In genomic region chr1:160645386-160646063, GRCh38 we compare ENCODE assay signal across 13 cellular contexts. TPM values are rescaled to one million over a fixed set of nuclear protein-coding genes. Genes with fewer than 3 reads are reported as not detected.
A peak's percentile ranks its signal among the peaks of the same experiment; 100 is the strongest.
DNase-seq lines count a peak whose midpoint lies in the region; ATAC-seq and TF ChIP-seq lines count a peak whose summit lies in the region.
"Had no signal": no experiment of that assay in that cellular context is flagged by ENCODE, and none has a peak within 500 bp of the region (broad histone marks: within the 10 kb centered on the region; RNA-seq: fewer than 3 reads in every experiment).

No MANE protein-coding gene starts in this region.

- peak overlapping the region; percentile 100 for H3K27ac Mint-ChIP-seq in stimulated activated naive CD8-positive, alpha-beta T cell treated with anti-CD3 and anti-CD28 coated beads, Interleukin-15, Interleukin-2, amounts not matched to agents 100 ng/mL and 50 ng/mL, for 24 hours
- peak overlapping the region; percentile 99 for H3K27ac Mint-ChIP-seq in activated CD8-positive, alpha-beta T cell treated with anti-CD3 and anti-CD28 coated beads for 36 hours
- H3K27ac Mint-ChIP-seq in memory B cell, result peak overlapping the region; percentile 74
- H3K27ac Mint-ChIP-seq: neural progenitor cell had no signal

- H3K9me3 Mint-ChIP-seq in stimulated activated naive CD8-positive, alpha-beta T cell treated with anti-CD3 and anti-CD28 coated beads, Interleukin-15, Interleukin-2, amounts not matched to agents 100 ng/mL and 50 ng/mL, for 24 hours, result peaks cover 4% of the 10 kb centered on the region
- H3K9me3 Mint-ChIP-seq in activated CD8-positive, alpha-beta T cell treated with anti-CD3 and anti-CD28 coated beads for 36 hours, result peaks cover 4% of the 10 kb centered on the region
- no peaks in the 10 kb centered on the region for H3K9me3 Mint-ChIP-seq in memory B cell
- H3K9me3 Mint-ChIP-seq: neural progenitor cell had no signal

- H3K4me3 Mint-ChIP-seq in stimulated activated naive CD8-positive, alpha-beta T cell treated with anti-CD3 and anti-CD28 coated beads, Interleukin-15, Interleukin-2, amounts not matched to agents 100 ng/mL and 50 ng/mL, for 24 hours, result peak overlapping the region; percentile 96
- H3K4me3 Mint-ChIP-seq in activated CD8-positive, alpha-beta T cell treated with anti-CD3 and anti-CD28 coated beads for 36 hours, result peak overlapping the region; percentile 97
- peak overlapping the region; percentile 82 for H3K4me3 Mint-ChIP-seq in memory B cell
- H3K4me3 Mint-ChIP-seq: neural progenitor cell had no signal

- POLR2A ChIA-PET in activated CD8-positive, alpha-beta T cell treated with anti-CD3 and anti-CD28 coated beads for 36 hours (lab: Charles Lee), result interaction anchor here (0.8 to 3.1 kb wide), 8 partner anchors 14 to 149 kb away, joined by 3 to 24 read pairs (median 5); partner anchors contain the start of gene SLAMF6

- H3K4me3 ChIP-seq in MG63, result no peak overlapping the region
- H3K4me3 ChIP-seq: neural progenitor cell had no signal

- no peak for ATAC-seq in stimulated activated naive CD8-positive, alpha-beta T cell treated with anti-CD3 and anti-CD28 coated beads, Interleukin-15, Interleukin-2, amounts not matched to agents 100 U/mL and 50 U/mL, for 24 hours
- ATAC-seq in activated CD8-positive, alpha-beta T cell treated with anti-CD3 and anti-CD28 coated beads for 36 hours, result no peak
- ATAC-seq in memory B cell (ENCODE audit: low read depth), result no peak
- no peak for ATAC-seq in GM18870 (IDR thresholded peaks at IDR 0.05; ENCODE audit: unreplicated experiment)

- no peak for TF ChIP-seq CTCF in activated CD8-positive, alpha-beta T cell treated with anti-CD3 and anti-CD28 coated beads for 36 hours (IDR thresholded peaks at IDR 0.05)

- H3K27me3 ChIP-seq in MG63, result peaks cover 6% of the 10 kb centered on the region
- H3K27me3 ChIP-seq: neural progenitor cell had no signal

- CTCF ChIA-PET in activated CD8-positive, alpha-beta T cell treated with anti-CD3 and anti-CD28 coated beads for 36 hours (lab: Charles Lee), result interaction anchor here (0.7 to 5.3 kb wide), 7 partner anchors 23 to 69 kb away, joined by 3 to 24 read pairs (median 10); no protein-coding TSS in a partner anchor

- peaks cover 67% of the 10 kb centered on the region for H3K4me1 Mint-ChIP-seq in stimulated activated naive CD8-positive, alpha-beta T cell treated with anti-CD3 and anti-CD28 coated beads, Interleukin-15, Interleukin-2, amounts not matched to agents 100 ng/mL and 50 ng/mL, for 24 hours (ENCODE audit: low read depth)
- H3K4me1 Mint-ChIP-seq in activated CD8-positive, alpha-beta T cell treated with anti-CD3 and anti-CD28 coated beads for 36 hours (ENCODE audit: low read depth), result peaks cover 47% of the 10 kb centered on the region
- peaks cover 51% of the 10 kb centered on the region for H3K4me1 Mint-ChIP-seq in memory B cell
- H3K4me1 Mint-ChIP-seq: neural progenitor cell had no signal

- DNase-seq in stimulated activated naive CD8-positive, alpha-beta T cell treated with anti-CD3 and anti-CD28 coated beads, Interleukin-15, Interleukin-2, amounts not matched to agents 100 U/mL and 50 U/mL, for 24 hours, result no peak
- DNase-seq in activated CD8-positive, alpha-beta T cell treated with anti-CD3 and anti-CD28 coated beads for 36 hours, result no peak
- DNase-seq in memory B cell (ENCODE audit: low spot score in 2 of 2) (no peak), MG63 (no peak), DMS114 treated with DMSO at 0.1 percent for 48 hours (lab: John Stamatoyannopoulos, UW; ENCODE audit: unreplicated experiment) (no peak), KG1 (lab: John Stamatoyannopoulos, UW) (no peak)
- DNase-seq: activated gamma-delta T cell treated with Interleukin-2 at 50 U/mL for 16 hours, NCI-H1048, NCI-H446 treated with DMSO at 0.1 percent for 48 hours had no signal

- no peaks in the 10 kb centered on the region for H3K27me3 Mint-ChIP-seq in stimulated activated naive CD8-positive, alpha-beta T cell treated with anti-CD3 and anti-CD28 coated beads, Interleukin-15, Interleukin-2, amounts not matched to agents 100 ng/mL and 50 ng/mL, for 24 hours
- H3K27me3 Mint-ChIP-seq in activated CD8-positive, alpha-beta T cell treated with anti-CD3 and anti-CD28 coated beads for 36 hours, result no peaks in the 10 kb centered on the region
- H3K27me3 Mint-ChIP-seq in memory B cell, result no peaks in the 10 kb centered on the region

- intact Hi-C loops in activated CD8-positive, alpha-beta T cell treated with anti-CD3 and anti-CD28 coated beads for 36 hours (cut with micrococcal nuclease), result no loop called here

- peaks cover 70% of the 10 kb centered on the region for H3K36me3 Mint-ChIP-seq in stimulated activated naive CD8-positive, alpha-beta T cell treated with anti-CD3 and anti-CD28 coated beads, Interleukin-15, Interleukin-2, amounts not matched to agents 100 ng/mL and 50 ng/mL, for 24 hours (ENCODE audit: low read depth)
- H3K36me3 Mint-ChIP-seq in activated CD8-positive, alpha-beta T cell treated with anti-CD3 and anti-CD28 coated beads for 36 hours (ENCODE audit: low read depth), result peaks cover 63% of the 10 kb centered on the region
- no peaks in the 10 kb centered on the region for H3K36me3 Mint-ChIP-seq in memory B cell
- H3K36me3 Mint-ChIP-seq: neural progenitor cell had no signal

- no peaks in the 10 kb centered on the region for H3K9me3 ChIP-seq in MG63

- H3K36me3 ChIP-seq in MG63, result no peaks in the 10 kb centered on the region
- H3K36me3 ChIP-seq: neural progenitor cell had no signal

RNA-seq across cellular contexts. Expression of gene SLAMF1, which starts 1.3 kb away (rescaled TPM):
- total RNA-seq in activated CD8-positive, alpha-beta T cell treated with anti-CD3 and anti-CD28 coated beads for 36 hours, result 10 to 100 TPM; 65.9 to 67.8 TPM
- total RNA-seq in MG63 (2014; rRNA removed; shearing (Covaris generic); ENCODE audit: low replicate concordance), result not detected in 2 replicates
- total RNA-seq: HT-29 had no signal

Comparison
In these comparisons a context has a peak if more than half of its experiments do, and no peak if none do; other contexts are left out.
1. RNA of gene SLAMF1, which starts 1.3 kb away (total RNA-seq): 65.9 to 67.8 TPM in activated CD8-positive, alpha-beta T cell treated with anti-CD3 and anti-CD28 coated beads for 36 hours; not detected in MG63; every median in the first group is over 10 times any median in the second.
2. Peak in every context shown above with its lines, with median percentiles within 50 percentile points of each other: H3K27ac Mint-ChIP-seq and H3K4me3 Mint-ChIP-seq.